Comparison of ENCODE assay signal across 8 cellular contexts in genomic region chr2:96505231-96505889, GRCh38. TPM values are rescaled to one million over a fixed set of nuclear protein-coding genes. Genes with fewer than 3 reads are reported as not detected.
DNase-seq lines count a peak whose midpoint lies in the region; ATAC-seq and TF ChIP-seq lines count a peak whose summit lies in the region.

A gene with protein sequence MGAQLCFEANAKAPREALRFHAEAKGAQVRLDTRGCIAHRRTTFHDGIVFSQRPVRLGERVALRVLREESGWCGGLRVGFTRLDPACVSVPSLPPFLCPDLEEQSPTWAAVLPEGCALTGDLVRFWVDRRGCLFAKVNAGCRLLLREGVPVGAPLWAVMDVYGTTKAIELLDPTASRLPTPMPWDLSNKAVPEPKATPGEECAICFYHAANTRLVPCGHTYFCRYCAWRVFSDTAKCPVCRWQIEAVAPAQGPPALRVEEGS (minus strand): TSS chr2:96505357. CDS start chr2:96505286, 71 bp downstream.

- POLR2A ChIA-PET in HEK293T (lab: Yijun Ruan, JAX), result interaction anchor here (1.0 to 1.2 kb wide), 2 partner anchors 98 to 297 kb away, joined by 3 to 4 read pairs; no protein-coding TSS in a partner anchor

- in situ Hi-C loops in ACHN (cut with HindIII; ENCODE audit: low pct_ligation_motif_present, low pct_unique_long_range_greater_than_20kb, low sequenced_read_pairs), result no loop called here

- DNase-seq in ACHN, result peak; percentile 90
- no peak for DNase-seq in HEK293T (ENCODE audit: extremely low spot score)
- peak; percentile 48 for DNase-seq in amniotic epithelial cell (ENCODE audit: low read depth)
- DNase-seq in left lobe of liver (ENCODE audit: low spot score), result no peak
- DNase-seq in effector CD4-positive, alpha-beta T cell, result no peak
- no peak for DNase-seq in NCI-H446 (lab: John Stamatoyannopoulos, UW)

- CTCF ChIA-PET in HEK293T (lab: Yijun Ruan, JAX), result interaction anchor here (0.8 to 3.0 kb wide), 2 partner anchors 57 to 97 kb away, joined by 3 to 19 read pairs; no protein-coding TSS in a partner anchor

- ATAC-seq in left lobe of liver (peak; percentile 73), HG02571 (IDR thresholded peaks at IDR 0.05; ENCODE audit: unreplicated experiment) (no peak), HG03520 (IDR thresholded peaks at IDR 0.05; ENCODE audit: unreplicated experiment) (no peak)

TF ChIP-seq in HEK293T, 16 proteins besides CTCF, POLR2A, EP300 and RAD21:
- TF ChIP-seq ARNT (IDR thresholded peaks at IDR 0.05), result no peak
- TF ChIP-seq FOXK2 (IDR thresholded peaks at IDR 0.05), result no peak
- TF ChIP-seq NFRKB (IDR thresholded peaks at IDR 0.05), result no peak
- TF ChIP-seq PKNOX1 (IDR thresholded peaks at IDR 0.05), result peak; percentile 14; the same call in 1 of the 2 replicates

RNA-seq across cellular contexts. Expression of the gene that starts here (rescaled TPM):
- 0.43 TPM for total RNA-seq in left lobe of liver

Comparison
In these comparisons a context has a peak if more than half of its experiments do, and no peak if none do; other contexts are left out.
1. Peak in ATAC-seq in left lobe of liver; RNA of the gene not detected or under 1 TPM.
2. DNase-seq: peak in ACHN (single experiment) and amniotic epithelial cell (single experiment); none in HEK293T (single experiment), left lobe of liver (single experiment), effector CD4-positive, alpha-beta T cell (single experiment) and NCI-H446 (0 of 2).